In the genomic region with DNA sequence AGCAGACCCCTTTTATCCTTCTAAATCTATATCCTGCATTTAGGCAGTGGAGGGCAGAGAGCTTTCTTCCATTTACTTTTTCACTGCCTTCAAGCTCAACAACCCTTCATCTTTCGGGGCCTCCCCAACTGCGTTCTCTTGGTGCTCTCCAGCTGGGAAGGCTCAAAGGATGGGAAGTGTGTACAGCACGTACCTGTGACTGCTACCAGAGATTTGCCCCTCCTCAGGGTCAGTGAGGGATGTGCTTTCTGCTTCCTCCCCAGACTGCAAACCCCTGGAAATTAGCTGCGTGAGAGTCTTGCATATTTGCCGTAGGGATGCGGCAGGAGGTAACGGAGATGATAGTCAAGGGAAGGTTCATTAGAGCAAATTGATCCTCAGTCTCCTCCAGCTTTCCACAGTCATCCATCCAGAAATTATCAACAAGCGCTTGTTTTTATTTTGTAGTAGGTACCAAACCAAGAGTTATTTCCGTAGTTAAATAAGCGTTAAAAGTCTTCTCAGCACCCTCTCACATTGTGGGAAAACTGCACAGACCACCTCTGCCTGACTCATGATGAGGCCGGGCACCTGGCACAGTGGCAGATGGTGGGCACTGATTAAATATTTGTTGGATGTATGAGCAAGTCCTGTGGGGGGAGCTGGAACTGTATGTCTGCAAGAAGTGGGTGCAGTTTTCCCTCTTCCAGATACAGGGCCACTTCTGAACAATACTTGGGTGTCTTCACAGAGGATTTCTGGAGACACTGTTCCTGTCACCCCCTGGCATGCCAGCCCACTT, we compare ENCODE assay signal across 1 cellular context.
TF ChIP-seq lines count a peak whose summit lies in the region.

No MANE protein-coding gene starts in this region.

TF ChIP-seq in WTC11, 78 proteins besides CTCF, POLR2A, EP300 and RAD21 (continued from another document):
- TF ChIP-seq, protein P1, sequence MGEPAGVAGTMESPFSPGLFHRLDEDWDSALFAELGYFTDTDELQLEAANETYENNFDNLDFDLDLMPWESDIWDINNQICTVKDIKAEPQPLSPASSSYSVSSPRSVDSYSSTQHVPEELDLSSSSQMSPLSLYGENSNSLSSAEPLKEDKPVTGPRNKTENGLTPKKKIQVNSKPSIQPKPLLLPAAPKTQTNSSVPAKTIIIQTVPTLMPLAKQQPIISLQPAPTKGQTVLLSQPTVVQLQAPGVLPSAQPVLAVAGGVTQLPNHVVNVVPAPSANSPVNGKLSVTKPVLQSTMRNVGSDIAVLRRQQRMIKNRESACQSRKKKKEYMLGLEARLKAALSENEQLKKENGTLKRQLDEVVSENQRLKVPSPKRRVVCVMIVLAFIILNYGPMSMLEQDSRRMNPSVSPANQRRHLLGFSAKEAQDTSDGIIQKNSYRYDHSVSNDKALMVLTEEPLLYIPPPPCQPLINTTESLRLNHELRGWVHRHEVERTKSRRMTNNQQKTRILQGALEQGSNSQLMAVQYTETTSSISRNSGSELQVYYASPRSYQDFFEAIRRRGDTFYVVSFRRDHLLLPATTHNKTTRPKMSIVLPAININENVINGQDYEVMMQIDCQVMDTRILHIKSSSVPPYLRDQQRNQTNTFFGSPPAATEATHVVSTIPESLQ (CRISPR knock-in tag; IDR thresholded peaks at IDR 0.05): no peak
- TF ChIP-seq ZNF416 (CRISPR knock-in tag; IDR thresholded peaks at IDR 0.05): no peak
- TF ChIP-seq, protein P2, sequence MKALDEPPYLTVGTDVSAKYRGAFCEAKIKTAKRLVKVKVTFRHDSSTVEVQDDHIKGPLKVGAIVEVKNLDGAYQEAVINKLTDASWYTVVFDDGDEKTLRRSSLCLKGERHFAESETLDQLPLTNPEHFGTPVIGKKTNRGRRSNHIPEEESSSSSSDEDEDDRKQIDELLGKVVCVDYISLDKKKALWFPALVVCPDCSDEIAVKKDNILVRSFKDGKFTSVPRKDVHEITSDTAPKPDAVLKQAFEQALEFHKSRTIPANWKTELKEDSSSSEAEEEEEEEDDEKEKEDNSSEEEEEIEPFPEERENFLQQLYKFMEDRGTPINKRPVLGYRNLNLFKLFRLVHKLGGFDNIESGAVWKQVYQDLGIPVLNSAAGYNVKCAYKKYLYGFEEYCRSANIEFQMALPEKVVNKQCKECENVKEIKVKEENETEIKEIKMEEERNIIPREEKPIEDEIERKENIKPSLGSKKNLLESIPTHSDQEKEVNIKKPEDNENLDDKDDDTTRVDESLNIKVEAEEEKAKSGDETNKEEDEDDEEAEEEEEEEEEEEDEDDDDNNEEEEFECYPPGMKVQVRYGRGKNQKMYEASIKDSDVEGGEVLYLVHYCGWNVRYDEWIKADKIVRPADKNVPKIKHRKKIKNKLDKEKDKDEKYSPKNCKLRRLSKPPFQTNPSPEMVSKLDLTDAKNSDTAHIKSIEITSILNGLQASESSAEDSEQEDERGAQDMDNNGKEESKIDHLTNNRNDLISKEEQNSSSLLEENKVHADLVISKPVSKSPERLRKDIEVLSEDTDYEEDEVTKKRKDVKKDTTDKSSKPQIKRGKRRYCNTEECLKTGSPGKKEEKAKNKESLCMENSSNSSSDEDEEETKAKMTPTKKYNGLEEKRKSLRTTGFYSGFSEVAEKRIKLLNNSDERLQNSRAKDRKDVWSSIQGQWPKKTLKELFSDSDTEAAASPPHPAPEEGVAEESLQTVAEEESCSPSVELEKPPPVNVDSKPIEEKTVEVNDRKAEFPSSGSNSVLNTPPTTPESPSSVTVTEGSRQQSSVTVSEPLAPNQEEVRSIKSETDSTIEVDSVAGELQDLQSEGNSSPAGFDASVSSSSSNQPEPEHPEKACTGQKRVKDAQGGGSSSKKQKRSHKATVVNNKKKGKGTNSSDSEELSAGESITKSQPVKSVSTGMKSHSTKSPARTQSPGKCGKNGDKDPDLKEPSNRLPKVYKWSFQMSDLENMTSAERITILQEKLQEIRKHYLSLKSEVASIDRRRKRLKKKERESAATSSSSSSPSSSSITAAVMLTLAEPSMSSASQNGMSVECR (CRISPR knock-in tag; IDR thresholded peaks at IDR 0.05; ENCODE audit: borderline replicate concordance): no peak
- no peak for TF ChIP-seq EMX1 (CRISPR knock-in tag; IDR thresholded peaks at IDR 0.05)
- TF ChIP-seq NR1H2 (CRISPR knock-in tag; IDR thresholded peaks at IDR 0.05): no peak
- TF ChIP-seq, protein P3, sequence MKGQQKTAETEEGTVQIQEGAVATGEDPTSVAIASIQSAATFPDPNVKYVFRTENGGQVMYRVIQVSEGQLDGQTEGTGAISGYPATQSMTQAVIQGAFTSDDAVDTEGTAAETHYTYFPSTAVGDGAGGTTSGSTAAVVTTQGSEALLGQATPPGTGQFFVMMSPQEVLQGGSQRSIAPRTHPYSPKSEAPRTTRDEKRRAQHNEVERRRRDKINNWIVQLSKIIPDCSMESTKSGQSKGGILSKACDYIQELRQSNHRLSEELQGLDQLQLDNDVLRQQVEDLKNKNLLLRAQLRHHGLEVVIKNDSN (CRISPR knock-in tag; IDR thresholded peaks at IDR 0.05): no peak
- TF ChIP-seq ZNF121 (CRISPR knock-in tag; IDR thresholded peaks at IDR 0.05): no peak
- TF ChIP-seq, protein P4, sequence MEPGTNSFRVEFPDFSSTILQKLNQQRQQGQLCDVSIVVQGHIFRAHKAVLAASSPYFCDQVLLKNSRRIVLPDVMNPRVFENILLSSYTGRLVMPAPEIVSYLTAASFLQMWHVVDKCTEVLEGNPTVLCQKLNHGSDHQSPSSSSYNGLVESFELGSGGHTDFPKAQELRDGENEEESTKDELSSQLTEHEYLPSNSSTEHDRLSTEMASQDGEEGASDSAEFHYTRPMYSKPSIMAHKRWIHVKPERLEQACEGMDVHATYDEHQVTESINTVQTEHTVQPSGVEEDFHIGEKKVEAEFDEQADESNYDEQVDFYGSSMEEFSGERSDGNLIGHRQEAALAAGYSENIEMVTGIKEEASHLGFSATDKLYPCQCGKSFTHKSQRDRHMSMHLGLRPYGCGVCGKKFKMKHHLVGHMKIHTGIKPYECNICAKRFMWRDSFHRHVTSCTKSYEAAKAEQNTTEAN (CRISPR knock-in tag; IDR thresholded peaks at IDR 0.05): no peak
- TF ChIP-seq, protein P5, sequence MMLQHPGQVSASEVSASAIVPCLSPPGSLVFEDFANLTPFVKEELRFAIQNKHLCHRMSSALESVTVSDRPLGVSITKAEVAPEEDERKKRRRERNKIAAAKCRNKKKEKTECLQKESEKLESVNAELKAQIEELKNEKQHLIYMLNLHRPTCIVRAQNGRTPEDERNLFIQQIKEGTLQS (CRISPR knock-in tag; conservative IDR thresholded peaks at IDR 0.05): no peak
- TF ChIP-seq JAZF1 (CRISPR knock-in tag; IDR thresholded peaks at IDR 0.05): no peak
- no peak for TF ChIP-seq CREB1 (CRISPR knock-in tag; IDR thresholded peaks at IDR 0.05)
- no peak for TF ChIP-seq ZBTB21 (CRISPR knock-in tag; IDR thresholded peaks at IDR 0.05; ENCODE audit: borderline replicate concordance)
- TF ChIP-seq ZNF219 (CRISPR knock-in tag; IDR thresholded peaks at IDR 0.05; ENCODE audit: borderline replicate concordance): no peak
- TF ChIP-seq TEAD1 (CRISPR knock-in tag; IDR thresholded peaks at IDR 0.05): no peak
TF ChIP-seq in WTC11: peak in this region for 0.
